ENCODE assay signal across 18 cellular contexts in genomic region chr16:66147338-66147737, GRCh38.
"Had no signal": no experiment of that assay in that cellular context is flagged by ENCODE, and none has a peak within 500 bp of the region (broad histone marks: within the 10 kb centered on the region; RNA-seq: fewer than 3 reads in every experiment).

No MANE protein-coding gene starts in this region.

- H3K27ac ChIP-seq: dorsolateral prefrontal cortex, prostate gland, right atrium auricular region, stomach, thyroid gland, vagina had no signal

- H3K4me3 ChIP-seq: dorsolateral prefrontal cortex, prostate gland, right atrium auricular region, stomach, thyroid gland, vagina had no signal

- ATAC-seq: naive thymus-derived CD4-positive, alpha-beta T cell; sciatic nerve; stimulated activated effector memory CD8-positive, alpha-beta T cell treated with anti-CD3 and anti-CD28 coated beads, Interleukin-12 subunit alpha, Interleukin-12 subunit beta, amount 100 ng/mL, for 72 hours had no signal

- H3K9me3 ChIP-seq: prostate gland, right atrium auricular region, stomach, thyroid gland, vagina had no signal

- DNase-seq: cerebellar nuclear complex; dorsolateral prefrontal cortex; effector CD4-positive, alpha-beta T cell; head of caudate nucleus; mesendoderm; midbrain; naive thymus-derived CD4-positive, alpha-beta T cell; nephron progenitor cell; stimulated activated CD4-positive, alpha-beta T cell treated with anti-CD3 and anti-CD28 coated beads, Interleukin-2, amount 100 ng/mL, for 24 hours; stimulated activated CD4-positive, alpha-beta T cell treated with anti-CD3 and anti-CD28 coated beads, Interleukin-4, amount 100 ng/mL, for 24 hours; stimulated activated naive CD4-positive, alpha-beta T cell treated with Interleukin-2 at 50 U/mL for 16 hours; stomach; thyroid gland had no signal

- H3K4me1 ChIP-seq: prostate gland, right atrium auricular region, thyroid gland had no signal

- H3K36me3 ChIP-seq: prostate gland, right atrium auricular region, stomach, thyroid gland, vagina had no signal

- H3K27me3 ChIP-seq: right atrium auricular region, stomach, thyroid gland, vagina had no signal
